Comparison of ENCODE assay signal across 8 cellular contexts in genomic region chr6:168956884-168957730, GRCh38.
DNase-seq lines count a peak whose midpoint lies in the region; ATAC-seq and TF ChIP-seq lines count a peak whose summit lies in the region.

No MANE protein-coding gene starts in this region.

- peak overlapping the region; percentile 95 for H3K27ac Mint-ChIP-seq in Calu3 (ENCODE audit: unreplicated experiment)

- no peak overlapping the region for H3K14ac ChIP-seq in IMR-90 (replicated peaks; ENCODE audit: low read depth, low read length)

- peak; percentile 80 for TF ChIP-seq CTCF in Calu3 (IDR thresholded peaks at IDR 0.05; ENCODE audit: unreplicated experiment)
- peak; percentile 49 for TF ChIP-seq CTCF in GM20000 (IDR thresholded peaks at IDR 0.05; ENCODE audit: extremely low read depth, missing control alignments)
- TF ChIP-seq CTCF in IMR-90 (conservative IDR thresholded peaks at IDR 0.05; ENCODE audit: low read depth, low read length): peak; percentile 93
- TF ChIP-seq CTCF in Peyer's patch (IDR thresholded peaks at IDR 0.05): peak in 4 of 6 experiments; percentile 54 to 77 (median 74)
- TF ChIP-seq CTCF in prostate gland (IDR thresholded peaks at IDR 0.05): peak; percentile 19 to 78 (median 72)

- no peak overlapping the region; a peak in 1 of 4 replicates for H4K8ac ChIP-seq in IMR-90 (ENCODE audit: low read depth in 2 of 2, low read length in 2 of 2)

- BruUV-seq in Calu3 (replicated peaks; lab: Mats Ljungman, UMichigan) (no TSS peak), IMR-90 (replicated peaks; lab: Mats Ljungman, UMichigan) (no TSS peak)

- no peak overlapping the region for H3K4me3 Mint-ChIP-seq in Calu3 (ENCODE audit: low read depth, unreplicated experiment)

- H4K91ac ChIP-seq in IMR-90 (ENCODE audit: insufficient read depth, low read depth, low read length): no peak overlapping the region

- H3K4me3 ChIP-seq in IMR-90 (ENCODE audit: insufficient read depth, low read depth, low read length) (no peak overlapping the region), Peyer's patch (no peak overlapping the region), adipocyte (ENCODE audit: low read length) (no peak overlapping the region), prostate gland (no peak overlapping the region)

- intact Hi-C loops in Calu3 (cut with micrococcal nuclease; ENCODE audit: unreplicated experiment) (loop anchor here (2.0 to 10.0 kb wide), 6 partner anchors 60 to 1568 kb away; partner anchors contain the start of genes C6orf120 and WDR27), IMR-90 (cut with micrococcal nuclease) (loop anchor here (1.0 to 10.0 kb wide), 9 partner anchors 62 to 698 kb away; partner anchors contain the start of gene THBS2), left cardiac atrium (cut with DNase I) (loop anchor here in 1 of 2 donors (2.0 to 10.0 kb wide), 2 partner anchors 562 to 1578 kb away; no protein-coding TSS in a partner anchor), prostate gland (cut with DNase I) (loop anchor here (5.0 to 10.0 kb wide), 2 partner anchors 560 to 698 kb away; no protein-coding TSS in a partner anchor)

- no peaks in the 10 kb centered on the region for H3K9me3 ChIP-seq in IMR-90 (ENCODE audit: control insufficient read depth, insufficient read depth, low read length)
- H3K9me3 ChIP-seq in Peyer's patch: no peaks in the 10 kb centered on the region
- H3K9me3 ChIP-seq in adipocyte (ENCODE audit: control insufficient read depth, low read length): no peaks in the 10 kb centered on the region
- no peaks in the 10 kb centered on the region for H3K9me3 ChIP-seq in prostate gland

- POLR2A ChIA-PET in IMR-90 (lab: Charles Lee; ENCODE audit: unreplicated experiment): no interaction called here

- no peak overlapping the region for H3K27ac ChIP-seq in IMR-90 (ENCODE audit: insufficient read depth, low read length)
- H3K27ac ChIP-seq in Peyer's patch: peak overlapping the region in 1 of 4 donors; percentile 11
- no peak overlapping the region for H3K27ac ChIP-seq in prostate gland

- no peaks in the 10 kb centered on the region for H3K36me3 ChIP-seq in IMR-90 (ENCODE audit: control insufficient read depth, insufficient read depth, low read length)
- no peaks in the 10 kb centered on the region for H3K36me3 ChIP-seq in Peyer's patch
- no peaks in the 10 kb centered on the region for H3K36me3 ChIP-seq in adipocyte (ENCODE audit: control insufficient read depth, insufficient read depth, low read length, severe bottlenecking)
- no peaks in the 10 kb centered on the region for H3K36me3 ChIP-seq in prostate gland

- CTCF ChIA-PET in Calu3 (lab: Charles Lee) (interaction anchor here (1.5 kb wide), 1 partner anchor 369 kb away, joined by 3 read pairs; no protein-coding TSS in a partner anchor), IMR-90 (lab: Yijun Ruan, JAX) (interaction anchor here (0.6 to 1.7 kb wide), 10 partner anchors 10 to 1050 kb away, joined by 3 to 7 read pairs (median 4); no protein-coding TSS in a partner anchor)

- no peaks in the 10 kb centered on the region for H3K27me3 ChIP-seq in IMR-90 (ENCODE audit: control insufficient read depth, insufficient read depth, low read length)
- no peaks in the 10 kb centered on the region for H3K27me3 ChIP-seq in Peyer's patch
- H3K27me3 ChIP-seq in adipocyte (replicated peaks; ENCODE audit: control insufficient read depth, insufficient read depth, low read length): no peaks in the 10 kb centered on the region
- no peaks in the 10 kb centered on the region for H3K27me3 ChIP-seq in prostate gland (replicated peaks; ENCODE audit: insufficient read depth)

- no peaks in the 10 kb centered on the region for H3K9me3 Mint-ChIP-seq in Calu3 (ENCODE audit: low read depth, unreplicated experiment)

- dilution Hi-C loops in IMR-90 (cut with HindIII; ENCODE audit: low sequenced_read_pairs, unreplicated experiment): no loop called here

- peak overlapping the region; percentile 64; the same call in 1 of the 2 replicates for H2BK120ac ChIP-seq in IMR-90 (ENCODE audit: low read depth, low read length)

- DNase-seq in Calu3 (peak; percentile 80), GM20000 (ENCODE audit: low spot score) (peak; percentile 71), IMR-90 (peak; percentile 80), Peyer's patch (peak; percentile 20 to 80 (median 69)), adipocyte (ENCODE audit: low read depth) (peak; percentile 93), left cardiac atrium (peak; percentile 74), prostate gland (ENCODE audit: low spot score) (peak; percentile 44)

- H3K27me3 Mint-ChIP-seq in Calu3 (ENCODE audit: unreplicated experiment): no peaks in the 10 kb centered on the region

- no peaks in the 10 kb centered on the region for H3K79me1 ChIP-seq in IMR-90 (ENCODE audit: low read depth in 1 of 2, low read length in 2 of 2)

- H2AK5ac ChIP-seq in IMR-90 (ENCODE audit: low read depth, low read length): no peak overlapping the region

- no peak overlapping the region for H2AK9ac ChIP-seq in IMR-90 (replicated peaks; ENCODE audit: low read depth, low read length, poor library complexity)

- in situ Hi-C loops in IMR-90 (cut with MboI; ENCODE audit: low sequenced_read_pairs): loop anchor here (10.0 kb wide), 1 partner anchor 558 kb away; no protein-coding TSS in a partner anchor

- no peak overlapping the region for H3K23ac ChIP-seq in IMR-90 (ENCODE audit: low read depth, low read length)

- TF ChIP-seq POLR2A in IMR-90 (IDR thresholded peaks at IDR 0.05; ENCODE audit: low read depth, low read length) (peak; percentile 42; the same call in 1 of the 2 replicates), Peyer's patch (IDR thresholded peaks at IDR 0.05) (no peak), prostate gland (IDR thresholded peaks at IDR 0.05) (no peak)

- H2AFZ ChIP-seq in IMR-90 (replicated peaks; ENCODE audit: low read length, poor library complexity): peak overlapping the region; percentile 2

- TF ChIP-seq RAD21 in IMR-90 (IDR thresholded peaks at IDR 0.05; ENCODE audit: low read length): peak; percentile 97

- no peak overlapping the region for H3K56ac ChIP-seq in IMR-90 (ENCODE audit: extremely low read depth, insufficient read depth, low read length)

- no peaks in the 10 kb centered on the region for H3K9me1 ChIP-seq in IMR-90 (ENCODE audit: insufficient read depth, low read length)

- no peak overlapping the region for H3K4me2 ChIP-seq in IMR-90 (ENCODE audit: low read depth, low read length)

- H2BK20ac ChIP-seq in IMR-90 (ENCODE audit: low read depth, low read length): peak overlapping the region; percentile 71; the same call in 1 of the 2 replicates

- H3K18ac ChIP-seq in IMR-90 (ENCODE audit: low read depth, low read length): no peak overlapping the region

- H3K36me3 Mint-ChIP-seq in Calu3 (ENCODE audit: insufficient read depth, unreplicated experiment): peaks cover 7% of the 10 kb centered on the region

- H2BK15ac ChIP-seq in IMR-90 (ENCODE audit: low read depth, low read length): no peak overlapping the region

- peaks cover 3% of the 10 kb centered on the region for H3K4me1 ChIP-seq in IMR-90 (ENCODE audit: control insufficient read depth, insufficient read depth, low read length)
- no peaks in the 10 kb centered on the region for H3K4me1 ChIP-seq in Peyer's patch
- H3K4me1 ChIP-seq in adipocyte (ENCODE audit: control insufficient read depth, insufficient read depth, low read length): peaks cover 7% of the 10 kb centered on the region
- H3K4me1 ChIP-seq in prostate gland (replicated peaks): no peaks in the 10 kb centered on the region

- peak overlapping the region; percentile 26; the same call in 1 of the 2 replicates for H3K4ac ChIP-seq in IMR-90 (ENCODE audit: low read depth, low read length)

- 80% methylated on average over 1 of the region's 6 CpGs; no CpG with 5 or more reads in 1 of the 2 experiments for WGBS in IMR-90 (ENCODE audit: extremely low coverage in 2 of 2, insufficient read length in 1 of 2), 2 experiments
- WGBS in prostate gland: 51% methylated on average over 6 of the region's 6 CpGs

- no peaks in the 10 kb centered on the region for H4K20me1 ChIP-seq in IMR-90 (ENCODE audit: insufficient read depth, low read length)

- H3K4me1 Mint-ChIP-seq in Calu3 (ENCODE audit: low read depth, unreplicated experiment): peaks cover 22% of the 10 kb centered on the region

- H3K9ac ChIP-seq in IMR-90 (ENCODE audit: low read depth, low read length): no peak overlapping the region
- peak overlapping the region; percentile 65 for H3K9ac ChIP-seq in adipocyte (ENCODE audit: low read length)

- H2BK5ac ChIP-seq in IMR-90 (ENCODE audit: low read depth, low read length, poor library complexity, severe bottlenecking): no peak overlapping the region

- ATAC-seq in IMR-90 (ENCODE audit: low read depth) (peak; percentile 99), left cardiac atrium (peak; percentile 90 to 93), GM21447 (IDR thresholded peaks at IDR 0.05; ENCODE audit: unreplicated experiment) (no peak)

- no peak overlapping the region for H4K5ac ChIP-seq in IMR-90 (ENCODE audit: low read depth, low read length)

TF ChIP-seq in IMR-90, 13 proteins besides CTCF, POLR2A, EP300 and RAD21 (continues in another document):
- TF ChIP-seq ELK1 (IDR thresholded peaks at IDR 0.05; ENCODE audit: borderline replicate concordance, low read depth, low read length) (no peak), SMC3 (IDR thresholded peaks at IDR 0.05; ENCODE audit: low read depth, low read length) (peak; percentile 95), RCOR1 (IDR thresholded peaks at IDR 0.05; ENCODE audit: insufficient replicate concordance, low read length) (no peak), BHLHE40 (IDR thresholded peaks at IDR 0.05; ENCODE audit: low read depth, low read length) (peak; percentile 35; the same call in 1 of the 2 replicates), MAZ (IDR thresholded peaks at IDR 0.05; ENCODE audit: borderline replicate concordance, low read depth, low read length) (0 out of 2 replicates have a peak, but pooled peaks have one; percentile 7), MAFK (IDR thresholded peaks at IDR 0.05; ENCODE audit: low read depth, low read length) (no peak), CEBPB (IDR thresholded peaks at IDR 0.05; ENCODE audit: low read depth, low read length) (peak; percentile 75), USF2 (IDR thresholded peaks at IDR 0.05; ENCODE audit: low read depth, low read length) (no peak)
